In the genomic region with DNA sequence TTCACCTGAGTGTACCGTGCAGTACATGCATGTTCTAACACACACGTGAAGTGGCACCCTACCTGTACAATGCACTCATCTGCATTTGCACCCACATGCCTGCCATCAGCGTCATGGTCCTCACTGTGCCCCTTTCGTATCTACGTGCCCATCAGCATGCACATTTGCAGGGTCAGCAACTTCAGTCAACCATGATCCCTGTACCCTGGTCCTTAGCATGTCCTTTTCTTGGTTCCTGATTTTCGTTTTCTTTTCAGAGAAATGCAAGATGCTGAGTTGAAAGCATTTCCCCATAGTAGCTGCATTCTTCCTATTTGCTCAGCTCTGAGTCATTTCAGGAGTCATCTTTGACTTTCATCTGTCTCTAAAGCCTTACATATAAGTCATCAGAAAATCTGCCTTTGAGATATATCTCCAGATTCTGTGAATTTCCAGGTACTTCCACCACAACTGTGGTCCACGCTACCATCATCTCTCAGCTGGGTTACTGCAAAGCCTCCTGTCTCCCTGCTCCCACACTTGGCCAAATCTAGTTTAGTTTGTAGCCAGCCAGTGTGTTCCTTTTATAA, we compare ENCODE assay signal across 8 cellular contexts. TPM values are rescaled to one million over a fixed set of nuclear protein-coding genes. Genes with fewer than 3 reads are reported as not detected.
DNase-seq lines count a peak whose midpoint lies in the region; ATAC-seq and TF ChIP-seq lines count a peak whose summit lies in the region.

No MANE protein-coding gene starts in this region.

- peak overlapping the region; percentile 61 for H3K27ac Mint-ChIP-seq in activated naive CD4-positive, alpha-beta T cell treated with anti-CD3 and anti-CD28 coated beads, Interleukin-2, amount 10 ng/mL, durations not matched to agents 7 days and 5 days
- no peak overlapping the region for H3K27ac Mint-ChIP-seq in type B pancreatic cell

- DNase-seq in AG20443 (ENCODE audit: low spot score) (peak; percentile 76), stromal cell of bone marrow (ENCODE audit: low read depth) (peak; percentile 51), type B pancreatic cell (ENCODE audit: extremely low spot score, unreplicated experiment) (no peak), HT-29 (ENCODE audit: low spot score) (no peak), mucosa of descending colon (no peak)
- DNase-seq in activated naive CD4-positive, alpha-beta T cell treated with anti-CD3 and anti-CD28 coated beads, Interleukin-2, amount 10 ng/mL, durations not matched to agents 7 days and 5 days = peak; percentile 71

- H3K36me3 ChIP-seq in mucosa of descending colon (ENCODE audit: low read depth) = no peaks in the 10 kb centered on the region

- no peaks in the 10 kb centered on the region for H3K4me1 ChIP-seq in mucosa of descending colon (ENCODE audit: low read depth)

- H3K4me3 ChIP-seq in mucosa of descending colon = no peak overlapping the region

- no peak overlapping the region for H3K4me3 Mint-ChIP-seq in activated naive CD4-positive, alpha-beta T cell treated with anti-CD3 and anti-CD28 coated beads, Interleukin-2, amount 10 ng/mL, durations not matched to agents 7 days and 5 days
- H3K4me3 Mint-ChIP-seq in type B pancreatic cell = no peak overlapping the region

- intact Hi-C loops in mucosa of descending colon (cut with DNase I, micrococcal nuclease) = no loop called here

- ATAC-seq in GM19395 (IDR thresholded peaks at IDR 0.05; ENCODE audit: unreplicated experiment) = peak; percentile 97
- peak; percentile 89 for ATAC-seq in HG03280 (IDR thresholded peaks at IDR 0.05; ENCODE audit: unreplicated experiment)
- ATAC-seq in mucosa of descending colon = no peak

- CTCF ChIA-PET in activated naive CD4-positive, alpha-beta T cell treated with anti-CD3 and anti-CD28 coated beads, Interleukin-2, amount 10 ng/mL, durations not matched to agents 7 days and 5 days (lab: Charles Lee) = interaction anchor here (1.3 to 2.1 kb wide), 4 partner anchors 12 to 46 kb away, joined by 4 to 10 read pairs (median 5); no protein-coding TSS in a partner anchor

- H3K27me3 Mint-ChIP-seq in activated naive CD4-positive, alpha-beta T cell treated with anti-CD3 and anti-CD28 coated beads, Interleukin-2, amount 10 ng/mL, durations not matched to agents 7 days and 5 days = peaks cover 17% of the 10 kb centered on the region
- H3K27me3 Mint-ChIP-seq in type B pancreatic cell = no peaks in the 10 kb centered on the region

- TF ChIP-seq CTCF in type B pancreatic cell (conservative IDR thresholded peaks at IDR 0.05) (no peak), mucosa of descending colon (IDR thresholded peaks at IDR 0.05) (no peak)

- peaks cover 10% of the 10 kb centered on the region for H3K36me3 Mint-ChIP-seq in activated naive CD4-positive, alpha-beta T cell treated with anti-CD3 and anti-CD28 coated beads, Interleukin-2, amount 10 ng/mL, durations not matched to agents 7 days and 5 days
- no peaks in the 10 kb centered on the region for H3K36me3 Mint-ChIP-seq in type B pancreatic cell

- H3K9me3 ChIP-seq in mucosa of descending colon = no peaks in the 10 kb centered on the region

- peaks cover 31% of the 10 kb centered on the region for H3K4me1 Mint-ChIP-seq in activated naive CD4-positive, alpha-beta T cell treated with anti-CD3 and anti-CD28 coated beads, Interleukin-2, amount 10 ng/mL, durations not matched to agents 7 days and 5 days
- H3K4me1 Mint-ChIP-seq in type B pancreatic cell (ENCODE audit: unreplicated experiment) = peaks cover 7% of the 10 kb centered on the region

- H3K9me3 Mint-ChIP-seq in activated naive CD4-positive, alpha-beta T cell treated with anti-CD3 and anti-CD28 coated beads, Interleukin-2, amount 10 ng/mL, durations not matched to agents 7 days and 5 days = peaks cover 25% of the 10 kb centered on the region
- no peaks in the 10 kb centered on the region for H3K9me3 Mint-ChIP-seq in type B pancreatic cell

RNA-seq across cellular contexts. Expression of gene PUM2, which starts 14.7 kb away (rescaled TPM):
- total RNA-seq in type B pancreatic cell (ENCODE audit: low replicate concordance) (98.5 and 112 TPM in 2 replicates), mucosa of descending colon (100 to 1,000 TPM in 2 of 3 donors, 10 to 100 TPM in 1; 93.5 to 155 (median 115) TPM)
- total RNA-seq in HT-29 (2014; rRNA removed; shearing (Covaris generic)) = 20.2 and 23.1 TPM in 2 replicates

Comparison
In these comparisons a context has a peak if more than half of its experiments do, and no peak if none do; other contexts are left out.
1. DNase-seq: peak in AG20443 (single experiment), activated naive CD4-positive, alpha-beta T cell treated with anti-CD3 and anti-CD28 coated beads, Interleukin-2, amount 10 ng/mL, durations not matched to agents 7 days and 5 days (single experiment) and stromal cell of bone marrow (single experiment); none in type B pancreatic cell (single experiment), HT-29 (single experiment) and mucosa of descending colon (0 of 3).